8 cellular contexts compared by ENCODE assay signal in the genomic region with DNA sequence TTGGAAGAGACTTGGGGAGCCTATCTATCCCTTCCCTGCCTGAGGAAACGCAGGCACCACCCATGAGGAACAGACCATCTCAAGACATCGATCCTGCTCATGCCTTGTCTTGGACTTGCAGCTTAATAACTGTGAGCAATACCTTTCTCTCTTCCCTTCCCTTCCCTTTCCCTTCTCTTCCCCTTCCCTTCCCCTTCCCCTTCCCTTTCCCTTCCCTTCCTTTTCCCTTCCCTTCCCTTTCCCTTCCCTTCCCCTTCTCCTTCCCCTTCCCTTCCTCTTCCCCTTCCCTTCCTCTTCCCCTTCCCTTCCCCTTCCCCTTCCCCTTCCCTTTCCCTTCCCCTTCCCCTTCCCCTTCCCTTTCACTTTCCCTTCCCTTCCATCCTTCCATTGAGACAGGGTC.
"Had no signal": no experiment of that assay in that cellular context is flagged by ENCODE, and none has a peak within 500 bp of the region (broad histone marks: within the 10 kb centered on the region; RNA-seq: fewer than 3 reads in every experiment).

No MANE protein-coding gene starts in this region.

- H3K4me3 ChIP-seq: GM23248, HAP-1 had no signal

- DNase-seq: GM23248, GOT3, H7, HFFc6, IMR-90 had no signal

- H3K27ac ChIP-seq: GM23248, HL-60 had no signal

- ATAC-seq: HCT116 had no signal

- H2AFZ ChIP-seq: GM23248 had no signal

- H3K4me1 ChIP-seq: HAP-1 had no signal

- H3K9ac ChIP-seq: GM23248 had no signal

- H3K36me3 ChIP-seq: HAP-1 had no signal
